Comparison of ENCODE assay signal across 9 cellular contexts in the genomic region with DNA sequence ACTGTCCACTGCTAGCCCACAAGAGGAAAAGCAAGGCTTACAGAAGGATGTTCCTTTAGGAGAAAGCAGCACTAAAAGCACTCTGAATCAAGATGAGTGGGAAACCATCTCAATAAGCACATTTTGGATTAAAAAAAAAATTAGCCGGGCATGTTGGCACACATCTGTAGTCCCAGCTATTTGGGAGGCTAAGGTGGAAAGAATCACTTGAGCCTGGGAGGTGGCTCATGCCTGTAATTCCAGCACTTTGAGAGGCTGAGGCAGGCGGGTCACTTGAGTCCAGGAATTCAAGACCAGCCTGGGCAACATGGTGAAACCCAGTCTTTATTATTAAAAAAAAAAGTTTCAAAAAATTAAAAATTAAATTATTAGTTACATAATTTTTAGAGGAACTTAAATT. TPM values are rescaled to one million over a fixed set of nuclear protein-coding genes. Genes with fewer than 3 reads are reported as not detected.
"Had no signal": no experiment of that assay in that cellular context is flagged by ENCODE, and none has a peak within 500 bp of the region (broad histone marks: within the 10 kb centered on the region; RNA-seq: fewer than 3 reads in every experiment).

No MANE protein-coding gene starts in this region.

- H3K9me3 ChIP-seq: HAP-1 had no signal

- H3K4me1 ChIP-seq: HAP-1 had no signal

- H3K4me3 ChIP-seq: GM23338, HAP-1 had no signal

- DNase-seq: H7, HFFc6, KBM-7 had no signal

- ATAC-seq: GM23338, HCT116 had no signal

- H3K36me3 ChIP-seq: HAP-1 had no signal

- FAIRE-seq: HTR-8/SVneo had no signal

RNA-seq across cellular contexts. Expression of a gene that starts 50.5 kb away (rescaled TPM):
- total RNA-seq: GM23338, H4, H7, HFFc6, HT-29 had no signal
